ENCODE assay signal across 7 cellular contexts in the genomic region with DNA sequence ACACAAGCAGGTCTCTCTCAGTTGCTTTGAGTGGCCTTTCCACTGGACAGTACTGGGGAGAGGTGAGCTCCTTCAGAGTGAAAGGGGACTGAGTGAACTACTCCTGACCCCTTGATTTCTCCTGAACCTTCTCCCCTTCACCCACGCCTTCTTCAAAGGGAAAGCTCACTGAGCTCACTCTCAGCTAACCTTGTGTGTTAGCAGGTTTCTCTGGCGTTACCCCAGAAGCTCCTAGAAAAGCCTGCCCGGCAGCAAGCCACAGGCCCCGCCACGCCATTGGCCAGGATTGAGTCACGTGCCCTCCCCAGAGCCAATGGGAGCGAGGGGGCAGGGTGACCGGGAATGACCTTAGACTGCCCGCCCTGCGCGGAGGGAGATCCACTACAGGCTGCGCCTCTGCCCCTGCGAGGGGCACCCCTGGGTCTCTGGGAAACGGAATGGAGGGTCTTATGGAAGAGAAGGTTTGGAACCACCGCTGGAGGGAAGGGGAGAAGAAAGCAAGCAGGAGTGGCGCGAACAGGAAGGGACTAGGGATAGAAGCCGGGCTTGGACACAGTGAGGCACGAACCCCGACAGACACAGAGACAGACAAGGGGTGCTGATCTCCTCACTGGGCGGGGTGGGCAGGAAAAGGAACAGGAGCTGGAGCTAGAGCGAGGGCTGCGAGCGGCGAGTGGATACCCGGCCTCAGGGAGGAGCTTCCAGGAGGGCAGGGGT. TPM values are rescaled to one million over a fixed set of nuclear protein-coding genes. Genes with fewer than 3 reads are reported as not detected.
DNase-seq lines count a peak whose midpoint lies in the region; ATAC-seq, FAIRE-seq and TF ChIP-seq lines count a peak whose summit lies in the region.

No MANE protein-coding gene starts in this region.

- TF ChIP-seq CTCF in kidney (IDR thresholded peaks at IDR 0.05; ENCODE audit: borderline replicate concordance, extremely low read depth, insufficient read depth) = no peak

- H3K4me3 ChIP-seq in kidney (ENCODE audit: low read length in 2 of 2) = peak overlapping the region; percentile 84 to 87

- H3K27ac ChIP-seq in kidney (ENCODE audit: low read depth in 2 of 2, low read length in 2 of 2) = peak overlapping the region; percentile 87 to 96

- H3K9ac ChIP-seq in kidney (ENCODE audit: low read length in 2 of 2) = peak overlapping the region; percentile 81 to 95

- intact Hi-C loops in kidney (cut with DNase I) = no loop called here

- ATAC-seq in HG02938 (IDR thresholded peaks at IDR 0.05; ENCODE audit: unreplicated experiment) = peak; percentile 84

- FAIRE-seq in GM18507 (lab: Jason Lieb, UNC) = peak; percentile 91
- peak; percentile 29 for FAIRE-seq in kidney (lab: Jason Lieb, UNC)

- peak; percentile 97 for DNase-seq in GM18507 (ENCODE audit: extremely low spot score, insufficient read length, low read depth)
- peak; percentile 51 for DNase-seq in NCI-H2107 (lab: John Stamatoyannopoulos, UW)
- peak; percentile 75 to 86 for DNase-seq in activated CD4-positive, alpha-beta T cell treated with anti-CD3 and anti-CD28 coated beads for 24 hours (ENCODE audit: low read depth in 2 of 2)
- DNase-seq in cerebellum (ENCODE audit: low spot score) = peak; percentile 97
- peak; percentile 97 for DNase-seq in kidney
- DNase-seq in stimulated activated CD4-positive, alpha-beta T cell treated with anti-CD3 and anti-CD28 coated beads, Interleukin-15, amount 100 ng/mL, for 48 hours (ENCODE audit: low read depth in 2 of 2) = peak; percentile 78 to 88

- peaks cover 4 to 13% of the 10 kb centered on the region in 2 donors for H3K4me1 ChIP-seq in kidney (ENCODE audit: control insufficient read depth in 1 of 2, insufficient read depth in 1 of 2, low read depth in 1 of 2, low read length in 2 of 2)

- no peaks in the 10 kb centered on the region for H3K9me3 ChIP-seq in kidney (ENCODE audit: control insufficient read depth in 1 of 2, low read length in 2 of 2)

- no peaks in the 10 kb centered on the region for H3K36me3 ChIP-seq in kidney (ENCODE audit: control insufficient read depth in 1 of 2, insufficient read depth in 2 of 2, low read length in 2 of 2)

RNA-seq across cellular contexts. Expression of a gene that starts 17.4 kb away (rescaled TPM):
- total RNA-seq in cerebellum (37.6 TPM), kidney (66.3 TPM)
- polyA plus RNA-seq in kidney (ENCODE audit: insufficient read depth, low read depth, low replicate concordance) = 54.1 TPM

RNA-seq across cellular contexts. Expression of a gene that starts 57.3 kb away (rescaled TPM):
- 9.6 TPM for total RNA-seq in cerebellum
- 6.2 TPM for total RNA-seq in kidney
- 2.3 TPM for polyA plus RNA-seq in kidney (ENCODE audit: insufficient read depth, low read depth, low replicate concordance)

Comparison
In these comparisons a context has a peak if more than half of its experiments do, and no peak if none do; other contexts are left out.
1. Peak in every context shown above with its lines: DNase-seq, ATAC-seq, H3K4me3 ChIP-seq and H3K27ac ChIP-seq.